In the genomic region with DNA sequence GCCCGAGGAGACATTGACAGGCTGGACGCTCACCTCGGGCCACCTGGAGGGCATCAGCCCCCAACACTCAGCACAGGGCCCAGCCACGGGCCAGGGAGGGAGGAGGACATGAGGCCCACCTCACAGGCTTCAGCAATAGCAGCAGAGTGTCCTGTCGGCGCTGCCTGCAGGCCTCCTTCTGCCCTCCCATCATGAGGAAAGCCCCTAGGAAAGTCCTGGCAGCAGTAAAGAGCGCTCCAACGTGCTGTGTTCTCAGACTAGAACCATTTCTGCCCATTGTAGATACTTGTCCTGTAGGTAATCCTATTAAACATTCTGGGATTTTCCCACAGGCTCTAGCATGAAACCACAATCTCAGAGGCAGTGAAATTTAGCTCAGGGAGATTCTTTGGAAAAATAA, we compare ENCODE assay signal across 17 cellular contexts.
A peak's percentile ranks its signal among the peaks of the same experiment; 100 is the strongest.
DNase-seq lines count a peak whose midpoint lies in the region; ATAC-seq and TF ChIP-seq lines count a peak whose summit lies in the region.
"Had no signal": no experiment of that assay in that cellular context is flagged by ENCODE, and none has a peak within 500 bp of the region (broad histone marks: within the 10 kb centered on the region; RNA-seq: fewer than 3 reads in every experiment).

No MANE protein-coding gene starts in this region.

- H2BK12ac ChIP-seq in neuronal stem cell (ENCODE audit: low read length), result no peak overlapping the region

- no peak overlapping the region for H3K4me3 Mint-ChIP-seq in CD14-positive monocyte
- H3K4me3 Mint-ChIP-seq in Caco-2 (ENCODE audit: unreplicated experiment), result no peak overlapping the region

- no peak overlapping the region for H3K4ac ChIP-seq in neuronal stem cell (ENCODE audit: low read length)

- no peak overlapping the region for H4K8ac ChIP-seq in neuronal stem cell (ENCODE audit: low read depth, low read length)

- H3K36me3 Mint-ChIP-seq in CD14-positive monocyte (peaks cover 18 to 20% of the 10 kb centered on the region in 2 donors), Caco-2 (ENCODE audit: insufficient read depth, unreplicated experiment) (no peaks in the 10 kb centered on the region)

- TF ChIP-seq CTCF in CD14-positive monocyte (IDR thresholded peaks at IDR 0.05), result no peak
- no peak for TF ChIP-seq CTCF in Caco-2 (IDR thresholded peaks at IDR 0.05; ENCODE audit: insufficient read depth in 1 of 2, low read depth in 1 of 2, low read length in 1 of 2, severe bottlenecking in 1 of 2, unreplicated experiment in 1 of 2)

- CTCF ChIA-PET in Caco-2 (lab: Charles Lee), result no interaction called here

- H3K18ac ChIP-seq in neuronal stem cell (ENCODE audit: low read length), result no peak overlapping the region

- intact Hi-C loops in CD14-positive monocyte (cut with micrococcal nuclease), result loop anchor here (10.0 kb wide), 1 partner anchor 60 kb away; the partner anchor contains the start of gene GALNT2 (in 2 of the 2)
- intact Hi-C loops in Caco-2 (cut with micrococcal nuclease; ENCODE audit: unreplicated experiment), result no loop called here

- no TSS peak for BruUV-seq in Caco-2 (replicated peaks; lab: Mats Ljungman, UMichigan)

- no peak overlapping the region for H2BK5ac ChIP-seq in neuronal stem cell (ENCODE audit: low read length)

- H2AFZ ChIP-seq in neuronal stem cell (ENCODE audit: low read length), result no peak overlapping the region

- H3K27ac ChIP-seq in neuronal stem cell (replicated peaks; ENCODE audit: low read length), result no peak overlapping the region

- H3K27me3 Mint-ChIP-seq in CD14-positive monocyte (ENCODE audit: low read depth in 3 of 3) (peaks cover 0 to 2% (median 0%) of the 10 kb centered on the region in 3 donors), Caco-2 (ENCODE audit: insufficient read depth, unreplicated experiment) (no peaks in the 10 kb centered on the region)

- no peak overlapping the region for H3K14ac ChIP-seq in neuronal stem cell (ENCODE audit: low read length)

- peaks cover 0 to 13% (median 0%) of the 10 kb centered on the region in 3 experiments for H3K27me3 ChIP-seq in neuronal stem cell (ENCODE audit: control insufficient read depth in 3 of 3, insufficient read depth in 3 of 3, low read depth in 1 of 3, low read length in 3 of 3)
- H3K27me3 ChIP-seq in Caco-2 (replicated peaks; ENCODE audit: control insufficient read depth, insufficient read depth, low read length), result no peaks in the 10 kb centered on the region

- H3K4me1 ChIP-seq in neuronal stem cell (ENCODE audit: control insufficient read depth in 2 of 2, insufficient read depth in 1 of 2, low read depth in 1 of 2, low read length in 2 of 2) (peaks cover 0 to 10% of the 10 kb centered on the region in 2 donors), Caco-2 (no peaks in the 10 kb centered on the region)

- no peak overlapping the region for H3K9ac ChIP-seq in neuronal stem cell (ENCODE audit: low read depth, low read length, poor library complexity)
- H3K9ac ChIP-seq: SK-N-SH had no signal

- WGBS in neuronal stem cell (ENCODE audit: extremely low coverage in 2 of 2, insufficient read length in 2 of 2, insufficient replicate concordance in 1 of 2), 2 donors, result no CpG with 5 or more reads among the region's 8 CpGs

- DNase-seq in CD14-positive monocyte (ENCODE audit: low spot score), result no peak
- DNase-seq in NCI-H82 (lab: John Stamatoyannopoulos, UW), result peak; percentile 66
- no peak for DNase-seq in neuronal stem cell (ENCODE audit: low spot score)
- no peak for DNase-seq in middle frontal gyrus (ENCODE audit: extremely low spot score, low spot score)
- no peak for DNase-seq in ecto neural progenitor cell (ENCODE audit: low spot score)
- no peak for DNase-seq in activated T-cell treated with anti-CD3 and anti-CD28 coated beads for 4 hours
- DNase-seq in Caco-2, result no peak
- DNase-seq: 8988T, DMS153, GF-D8, GOT3, NCI-H1105, NCI-H1694, SHP77 treated with DMSO at 0.1 percent for 48 hours had no signal

- H2AK5ac ChIP-seq in neuronal stem cell (ENCODE audit: low read depth, low read length), result peak overlapping the region; percentile 38

- no peaks in the 10 kb centered on the region for H3K79me1 ChIP-seq in neuronal stem cell (ENCODE audit: low read depth, low read length)

- no peak overlapping the region for H3K4me2 ChIP-seq in neuronal stem cell (ENCODE audit: insufficient read depth, low read length, poor library complexity, severe bottlenecking)
- H3K4me2 ChIP-seq: SK-N-SH had no signal

- no peak overlapping the region for H2BK120ac ChIP-seq in neuronal stem cell (ENCODE audit: low read depth, low read length)

- POLR2A ChIA-PET in Caco-2 (lab: Charles Lee), result no interaction called here

- no peaks in the 10 kb centered on the region for H3K36me3 ChIP-seq in neuronal stem cell (replicated peaks in 1 of 2; ENCODE audit: control insufficient read depth in 2 of 2, insufficient read depth in 2 of 2, low read length in 2 of 2)
- no peaks in the 10 kb centered on the region for H3K36me3 ChIP-seq in Caco-2 (ENCODE audit: control insufficient read depth, insufficient read depth, low read length)

- H3K9me3 Mint-ChIP-seq in CD14-positive monocyte (no peaks in the 10 kb centered on the region), Caco-2 (ENCODE audit: unreplicated experiment) (no peaks in the 10 kb centered on the region)

- peak overlapping the region in 5 of 7 donors; percentile 73 to 93 (median 88) for H3K27ac Mint-ChIP-seq in CD14-positive monocyte
- H3K27ac Mint-ChIP-seq in Caco-2 (ENCODE audit: unreplicated experiment), result no peak overlapping the region

- peak; percentile 90 for ATAC-seq in GM18868 (IDR thresholded peaks at IDR 0.05; ENCODE audit: unreplicated experiment)
- ATAC-seq: HCT116 had no signal

- H3K4me3 ChIP-seq in neuronal stem cell (ENCODE audit: low read length in 2 of 2), result no peak overlapping the region
- no peak overlapping the region for H3K4me3 ChIP-seq in Caco-2 (ENCODE audit: low read depth, low read length)

- H4K91ac ChIP-seq in neuronal stem cell (ENCODE audit: low read depth, low read length, poor library complexity), result no peak overlapping the region

- H3K4me1 Mint-ChIP-seq in CD14-positive monocyte, result peaks cover 63% of the 10 kb centered on the region
- no peaks in the 10 kb centered on the region for H3K4me1 Mint-ChIP-seq in Caco-2 (ENCODE audit: low read depth, unreplicated experiment)

- peak overlapping the region; percentile 22 for H2BK15ac ChIP-seq in neuronal stem cell (ENCODE audit: low read length)

- H3K23ac ChIP-seq in neuronal stem cell (ENCODE audit: low read depth, low read length, poor library complexity), result no peak overlapping the region

- H3K9me3 ChIP-seq in neuronal stem cell (replicated peaks in 1 of 2; ENCODE audit: control insufficient read depth in 2 of 2, insufficient read depth in 1 of 2, low read depth in 1 of 2, low read length in 2 of 2) (no peaks in the 10 kb centered on the region), Caco-2 (no peaks in the 10 kb centered on the region)
- H3K9me3 ChIP-seq: SK-N-SH had no signal
